8 cellular contexts compared by ENCODE assay signal in genomic region chr11:65435981-65436411, GRCh38. TPM values are rescaled to one million over a fixed set of nuclear protein-coding genes. Genes with fewer than 3 reads are reported as not detected.
DNase-seq lines count a peak whose midpoint lies in the region; ATAC-seq lines count a peak whose summit lies in the region.

No MANE protein-coding gene starts in this region.

- peak overlapping the region; percentile 27 for H3K27ac Mint-ChIP-seq in activated CD8-positive, alpha-beta T cell treated with anti-CD3 and anti-CD28 coated beads, Interleukin-2, amount 10 ng/mL, durations not matched to agents 7 days and 5 days

- H3K27me3 ChIP-seq in skeletal muscle satellite cell (ENCODE audit: control insufficient read depth, insufficient read depth, low read length): no peaks in the 10 kb centered on the region

- CTCF ChIA-PET in activated CD8-positive, alpha-beta T cell treated with anti-CD3 and anti-CD28 coated beads, Interleukin-2, amount 10 ng/mL, durations not matched to agents 7 days and 5 days (lab: Charles Lee): interaction anchor here (3.2 kb wide), 1 partner anchor 19 kb away, joined by 17 read pairs; no protein-coding TSS in a partner anchor

- H3K4me1 ChIP-seq in skeletal muscle satellite cell (ENCODE audit: control insufficient read depth, insufficient read depth, low read length): peaks cover 34% of the 10 kb centered on the region

- peaks cover 63% of the 10 kb centered on the region for H3K36me3 ChIP-seq in skeletal muscle satellite cell (ENCODE audit: insufficient read depth, low read length)

- H3K9me3 ChIP-seq in skeletal muscle satellite cell (replicated peaks; ENCODE audit: low read length): no peaks in the 10 kb centered on the region

- no peaks in the 10 kb centered on the region for H3K9me3 Mint-ChIP-seq in activated CD8-positive, alpha-beta T cell treated with anti-CD3 and anti-CD28 coated beads, Interleukin-2, amount 10 ng/mL, durations not matched to agents 7 days and 5 days (ENCODE audit: insufficient read depth)

- H3K9ac ChIP-seq in skeletal muscle satellite cell (ENCODE audit: low read depth, low read length): peak overlapping the region; percentile 44

- H3K36me3 Mint-ChIP-seq in activated CD8-positive, alpha-beta T cell treated with anti-CD3 and anti-CD28 coated beads, Interleukin-2, amount 10 ng/mL, durations not matched to agents 7 days and 5 days (ENCODE audit: low read depth): peaks cover 65% of the 10 kb centered on the region

- no peak for ATAC-seq in activated CD8-positive, alpha-beta T cell treated with anti-CD3 and anti-CD28 coated beads, Interleukin-2, amount 10 ng/mL, durations not matched to agents 7 days and 5 days
- no peak for ATAC-seq in GM19023 (IDR thresholded peaks at IDR 0.05; ENCODE audit: unreplicated experiment)
- ATAC-seq in HG02678 (IDR thresholded peaks at IDR 0.05; ENCODE audit: unreplicated experiment): no peak

- H3K4me1 Mint-ChIP-seq in activated CD8-positive, alpha-beta T cell treated with anti-CD3 and anti-CD28 coated beads, Interleukin-2, amount 10 ng/mL, durations not matched to agents 7 days and 5 days (ENCODE audit: low read depth): peaks cover 77% of the 10 kb centered on the region

- intact Hi-C loops in cardiac septum (cut with DNase I): no loop called here

- DNase-seq in ELF-1 (ENCODE audit: low read depth, low spot score) (peak; percentile 25), cardiac septum (ENCODE audit: low spot score) (peak; percentile 75), NCI-H2227 (lab: John Stamatoyannopoulos, UW; ENCODE audit: unreplicated experiment) (no peak), GM03348 (ENCODE audit: low spot score) (no peak)
- DNase-seq in activated CD8-positive, alpha-beta T cell treated with anti-CD3 and anti-CD28 coated beads, Interleukin-2, amount 10 ng/mL, durations not matched to agents 7 days and 5 days: no peak

- no peak overlapping the region for H3K4me3 Mint-ChIP-seq in activated CD8-positive, alpha-beta T cell treated with anti-CD3 and anti-CD28 coated beads, Interleukin-2, amount 10 ng/mL, durations not matched to agents 7 days and 5 days

- POLR2A ChIA-PET in activated CD8-positive, alpha-beta T cell treated with anti-CD3 and anti-CD28 coated beads, Interleukin-2, amount 10 ng/mL, durations not matched to agents 7 days and 5 days (lab: Charles Lee): interaction anchor here (1.0 to 3.7 kb wide), 4 partner anchors 10 to 61 kb away, joined by 3 to 15 read pairs (median 10); partner anchors contain the start of gene NEAT1

- peak overlapping the region; percentile 82 for H3K4me2 ChIP-seq in skeletal muscle satellite cell (ENCODE audit: low read length)

- no peaks in the 10 kb centered on the region for H3K27me3 Mint-ChIP-seq in activated CD8-positive, alpha-beta T cell treated with anti-CD3 and anti-CD28 coated beads, Interleukin-2, amount 10 ng/mL, durations not matched to agents 7 days and 5 days (ENCODE audit: low read depth)

- peak overlapping the region; percentile 39 for H3K4me3 ChIP-seq in skeletal muscle satellite cell (ENCODE audit: low read length)

RNA-seq across cellular contexts. Expression of gene NEAT1, which starts 13.4 kb away (rescaled TPM):
- 100 to 1,000 TPM; 212 to 254 TPM for total RNA-seq in activated CD8-positive, alpha-beta T cell treated with anti-CD3 and anti-CD28 coated beads, Interleukin-2, amount 10 ng/mL, durations not matched to agents 7 days and 5 days
- total RNA-seq in cardiac septum: 668 TPM
- 147 and 206 TPM in 2 replicates for total RNA-seq in skeletal muscle satellite cell (2012; rRNA removed)

RNA-seq across cellular contexts. Expression of gene FRMD8, which starts 49.6 kb away (rescaled TPM):
- 10 to 100 TPM; 51.0 to 54.7 TPM for total RNA-seq in activated CD8-positive, alpha-beta T cell treated with anti-CD3 and anti-CD28 coated beads, Interleukin-2, amount 10 ng/mL, durations not matched to agents 7 days and 5 days
- total RNA-seq in cardiac septum: 14.4 TPM
- total RNA-seq in skeletal muscle satellite cell (2012; rRNA removed): 40.3 and 51.8 TPM in 2 replicates

RNA-seq across cellular contexts. Expression of gene SLC25A45, which starts 53.5 kb away (rescaled TPM):
- total RNA-seq in activated CD8-positive, alpha-beta T cell treated with anti-CD3 and anti-CD28 coated beads, Interleukin-2, amount 10 ng/mL, durations not matched to agents 7 days and 5 days: 10 to 100 TPM; 24.5 to 28.2 TPM
- total RNA-seq in cardiac septum: 10.5 TPM
- 1.3 and 2.0 TPM in 2 replicates for total RNA-seq in skeletal muscle satellite cell (2012; rRNA removed)

Comparison
In these comparisons a context has a peak if more than half of its experiments do, and no peak if none do; other contexts are left out.
1. DNase-seq: peak in ELF-1 (single experiment) and cardiac septum (single experiment); none in activated CD8-positive, alpha-beta T cell treated with anti-CD3 and anti-CD28 coated beads, Interleukin-2, amount 10 ng/mL, durations not matched to agents 7 days and 5 days (single experiment), NCI-H2227 (single experiment) and GM03348 (single experiment).